In genomic region chr2:239569401-239570090, GRCh38 we compare ENCODE assay signal across 15 cellular contexts.
DNase-seq lines count a peak whose midpoint lies in the region; ATAC-seq and TF ChIP-seq lines count a peak whose summit lies in the region.
"Had no signal": no experiment of that assay in that cellular context is flagged by ENCODE, and none has a peak within 500 bp of the region (broad histone marks: within the 10 kb centered on the region; RNA-seq: fewer than 3 reads in every experiment).

No MANE protein-coding gene starts in this region.

- TF ChIP-seq POLR2A in spleen (IDR thresholded peaks at IDR 0.05), result no peak

- H3K4me1 ChIP-seq in spleen, result peaks cover 0 to 1% (median 0%) of the 10 kb centered on the region in 6 donors

- H3K36me3 Mint-ChIP-seq in activated T-cell treated with anti-CD3 and anti-CD28 coated beads, Interleukin-2, amount 50 U/mL, for 72 hours (ENCODE audit: insufficient read depth in 2 of 2), result no peaks in the 10 kb centered on the region
- H3K36me3 Mint-ChIP-seq in activated T-cell treated with anti-CD3 and anti-CD28 coated beads, Interleukin-2, amount 50 U/mL, for 24 hours (ENCODE audit: low read depth), result no peaks in the 10 kb centered on the region
- no peaks in the 10 kb centered on the region for H3K36me3 Mint-ChIP-seq in chondrocyte (ENCODE audit: low read depth)
- H3K36me3 Mint-ChIP-seq: activated naive CD4-positive, alpha-beta T cell treated with anti-CD3 and anti-CD28 coated beads, Interleukin-2, amount 10 ng/mL, durations not matched to agents 7 days and 5 days; brain; naive thymus-derived CD4-positive, alpha-beta T cell had no signal

- no peaks in the 10 kb centered on the region for H3K4me1 Mint-ChIP-seq in activated T-cell treated with anti-CD3 and anti-CD28 coated beads, Interleukin-2, amount 50 U/mL, for 72 hours (ENCODE audit: low read depth)
- peaks cover 3% of the 10 kb centered on the region for H3K4me1 Mint-ChIP-seq in activated T-cell treated with anti-CD3 and anti-CD28 coated beads, Interleukin-2, amount 50 U/mL, for 24 hours (ENCODE audit: low read depth)
- no peaks in the 10 kb centered on the region for H3K4me1 Mint-ChIP-seq in chondrocyte (ENCODE audit: low read depth)
- H3K4me1 Mint-ChIP-seq: activated naive CD4-positive, alpha-beta T cell treated with anti-CD3 and anti-CD28 coated beads, Interleukin-2, amount 10 ng/mL, durations not matched to agents 7 days and 5 days; naive thymus-derived CD4-positive, alpha-beta T cell had no signal

- peak; percentile 65 to 86 for ATAC-seq in activated T-cell treated with anti-CD3 and anti-CD28 coated beads, Interleukin-2, amount 50 U/mL, for 72 hours (replicated peaks in 1 of 2)
- ATAC-seq in HG02885 (IDR thresholded peaks at IDR 0.05; ENCODE audit: poor library complexity, unreplicated experiment), result no peak
- ATAC-seq: naive thymus-derived CD4-positive, alpha-beta T cell had no signal

- DNase-seq in activated T-cell treated with anti-CD3 and anti-CD28 coated beads, Interleukin-2, amount 50 U/mL, for 72 hours, result peak; percentile 22
- no peak for DNase-seq in activated T-cell treated with anti-CD3 and anti-CD28 coated beads, Interleukin-2, amount 50 U/mL, for 24 hours
- peak; percentile 63 for DNase-seq in HT1080 (ENCODE audit: low read depth)
- peak; percentile 84 for DNase-seq in chondrocyte (ENCODE audit: low spot score)
- peak; percentile 66 for DNase-seq in spleen
- DNase-seq in HEK293T (ENCODE audit: extremely low spot score), result no peak
- DNase-seq in NCI-H2029 (lab: John Stamatoyannopoulos, UW), result no peak
- DNase-seq: activated naive CD4-positive, alpha-beta T cell treated with anti-CD3 and anti-CD28 coated beads, Interleukin-2, amount 10 ng/mL, durations not matched to agents 7 days and 5 days; Caco-2; naive thymus-derived CD4-positive, alpha-beta T cell; NCI-H1930; NCI-H510A treated with DMSO at 0.1 percent for 48 hours had no signal

- H3K9me3 ChIP-seq in spleen, result no peaks in the 10 kb centered on the region
- H3K9me3 ChIP-seq: Caco-2, esophagus muscularis mucosa had no signal

- H3K27me3 ChIP-seq in spleen (replicated peaks in 1 of 7), result peaks cover 0 to 5% (median 0%) of the 10 kb centered on the region in 7 donors
- H3K27me3 ChIP-seq: esophagus muscularis mucosa had no signal

- H3K9me3 Mint-ChIP-seq in activated T-cell treated with anti-CD3 and anti-CD28 coated beads, Interleukin-2, amount 50 U/mL, for 72 hours, result no peaks in the 10 kb centered on the region
- H3K9me3 Mint-ChIP-seq in activated T-cell treated with anti-CD3 and anti-CD28 coated beads, Interleukin-2, amount 50 U/mL, for 24 hours, result no peaks in the 10 kb centered on the region
- no peaks in the 10 kb centered on the region for H3K9me3 Mint-ChIP-seq in chondrocyte (ENCODE audit: low read depth)
- H3K9me3 Mint-ChIP-seq: activated naive CD4-positive, alpha-beta T cell treated with anti-CD3 and anti-CD28 coated beads, Interleukin-2, amount 10 ng/mL, durations not matched to agents 7 days and 5 days; brain; naive thymus-derived CD4-positive, alpha-beta T cell had no signal

- no peaks in the 10 kb centered on the region for H3K36me3 ChIP-seq in spleen
- H3K36me3 ChIP-seq: esophagus muscularis mucosa had no signal

- peaks cover 6% of the 10 kb centered on the region for H3K27me3 Mint-ChIP-seq in activated T-cell treated with anti-CD3 and anti-CD28 coated beads, Interleukin-2, amount 50 U/mL, for 72 hours (ENCODE audit: low read depth)
- peaks cover 16% of the 10 kb centered on the region for H3K27me3 Mint-ChIP-seq in activated T-cell treated with anti-CD3 and anti-CD28 coated beads, Interleukin-2, amount 50 U/mL, for 24 hours
- peaks cover 30% of the 10 kb centered on the region for H3K27me3 Mint-ChIP-seq in chondrocyte (ENCODE audit: low read depth)
- H3K27me3 Mint-ChIP-seq: brain had no signal

- POLR2A ChIA-PET in HEK293T (lab: Yijun Ruan, JAX), result no interaction called here

- TF ChIP-seq CTCF in chondrocyte (IDR thresholded peaks at IDR 0.05) (no peak), spleen (IDR thresholded peaks at IDR 0.05 in 8 of 11, conservative IDR thresholded peaks at IDR 0.05 in 3 of 11) (no peak)

- H3K4me3 Mint-ChIP-seq in activated T-cell treated with anti-CD3 and anti-CD28 coated beads, Interleukin-2, amount 50 U/mL, for 72 hours, result no peak overlapping the region
- no peak overlapping the region for H3K4me3 Mint-ChIP-seq in activated T-cell treated with anti-CD3 and anti-CD28 coated beads, Interleukin-2, amount 50 U/mL, for 24 hours
- no peak overlapping the region for H3K4me3 Mint-ChIP-seq in chondrocyte (ENCODE audit: unreplicated experiment)
- H3K4me3 Mint-ChIP-seq: activated naive CD4-positive, alpha-beta T cell treated with anti-CD3 and anti-CD28 coated beads, Interleukin-2, amount 10 ng/mL, durations not matched to agents 7 days and 5 days; brain; naive thymus-derived CD4-positive, alpha-beta T cell had no signal

- WGBS in spleen, 5 donors, result 71 to 90% (median 85%) methylated on average over 22 to 24 of the region's 24 CpGs

- no peak overlapping the region for H3K27ac Mint-ChIP-seq in activated T-cell treated with anti-CD3 and anti-CD28 coated beads, Interleukin-2, amount 50 U/mL, for 72 hours
- no peak overlapping the region for H3K27ac Mint-ChIP-seq in activated T-cell treated with anti-CD3 and anti-CD28 coated beads, Interleukin-2, amount 50 U/mL, for 24 hours
- H3K27ac Mint-ChIP-seq in chondrocyte (ENCODE audit: unreplicated experiment), result no peak overlapping the region
- H3K27ac Mint-ChIP-seq: activated naive CD4-positive, alpha-beta T cell treated with anti-CD3 and anti-CD28 coated beads, Interleukin-2, amount 10 ng/mL, durations not matched to agents 7 days and 5 days; naive thymus-derived CD4-positive, alpha-beta T cell had no signal

- H3K27ac ChIP-seq in spleen, result no peak overlapping the region
- H3K27ac ChIP-seq: esophagus muscularis mucosa had no signal

- H3K4me3 ChIP-seq in spleen, result no peak overlapping the region
- H3K4me3 ChIP-seq: esophagus muscularis mucosa had no signal

- intact Hi-C loops in spleen (cut with DNase I; ENCODE audit: low total_unique reads), result no loop called here

- CTCF ChIA-PET in HEK293T (lab: Yijun Ruan, JAX), result no interaction called here

TF ChIP-seq in HEK293T, 16 proteins besides CTCF, POLR2A, EP300 and RAD21:
- TF ChIP-seq SUZ12 (IDR thresholded peaks at IDR 0.05) (no peak), SP1 (IDR thresholded peaks at IDR 0.05) (no peak)

Comparison
In these comparisons a context has a peak if more than half of its experiments do, and no peak if none do; other contexts are left out.
1. DNase-seq: peak in activated T-cell treated with anti-CD3 and anti-CD28 coated beads, Interleukin-2, amount 50 U/mL, for 72 hours (2 of 2), HT1080 (single experiment), chondrocyte (single experiment) and spleen (single experiment); none in activated T-cell treated with anti-CD3 and anti-CD28 coated beads, Interleukin-2, amount 50 U/mL, for 24 hours (single experiment), HEK293T (single experiment) and NCI-H2029 (single experiment).